11 cellular contexts compared by ENCODE assay signal in the genomic region with DNA sequence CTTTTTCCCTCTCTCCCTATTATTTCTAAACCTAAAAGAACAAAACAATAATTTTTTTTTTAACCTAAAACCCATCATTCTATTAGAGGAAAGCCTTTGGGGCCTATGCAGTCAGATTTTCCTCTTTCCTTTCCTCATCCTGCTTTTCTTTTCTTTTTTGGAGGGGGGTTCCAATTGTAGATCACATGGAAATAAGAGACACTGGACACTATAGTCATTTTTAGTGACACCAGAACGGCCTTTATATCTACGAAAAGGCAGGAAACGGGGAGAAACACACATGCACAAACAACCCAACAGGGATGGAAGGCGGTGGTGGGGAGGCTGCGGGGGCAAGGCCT. TPM values are rescaled to one million over a fixed set of nuclear protein-coding genes. Genes with fewer than 3 reads are reported as not detected.
A peak's percentile ranks its signal among the peaks of the same experiment; 100 is the strongest.
DNase-seq lines count a peak whose midpoint lies in the region; ATAC-seq, FAIRE-seq and TF ChIP-seq lines count a peak whose summit lies in the region.
"Had no signal": no experiment of that assay in that cellular context is flagged by ENCODE, and none has a peak within 500 bp of the region (broad histone marks: within the 10 kb centered on the region; RNA-seq: fewer than 3 reads in every experiment).

No MANE protein-coding gene starts in this region.

- H3K4me3 ChIP-seq in right cardiac atrium (ENCODE audit: low read length) (no peak overlapping the region), fibroblast of lung (replicated peaks in 1 of 4; ENCODE audit: control extremely low read depth in 1 of 4, insufficient read depth in 1 of 4, low read depth in 3 of 4, low read length in 4 of 4) (peak overlapping the region; percentile 8 to 43 (median 36)), prostate gland (no peak overlapping the region), aorta (ENCODE audit: low read length in 2 of 2) (peak overlapping the region in 1 of 2 donors; percentile 31)

- H3K27ac ChIP-seq in right cardiac atrium (ENCODE audit: low read length) (peak overlapping the region; percentile 95), fibroblast of lung (ENCODE audit: insufficient read depth, low read length) (peak overlapping the region; percentile 95), prostate gland (peak overlapping the region; percentile 97 to 100), aorta (ENCODE audit: low read depth in 1 of 2, low read length in 2 of 2) (peak overlapping the region; percentile 99 to 100)

- WGBS in right cardiac atrium, result 49% methylated on average over 5 of the region's 5 CpGs
- WGBS in prostate gland, result 64% methylated on average over 5 of the region's 5 CpGs
- WGBS in aorta, 2 donors, result 4 to 12% methylated on average over 5 of the region's 5 CpGs

- H3K27me3 ChIP-seq in right cardiac atrium (ENCODE audit: control insufficient read depth, insufficient read depth) (no peaks in the 10 kb centered on the region), fibroblast of lung (ENCODE audit: control insufficient read depth, insufficient read depth, low read length) (no peaks in the 10 kb centered on the region), prostate gland (replicated peaks; ENCODE audit: insufficient read depth) (no peaks in the 10 kb centered on the region), aorta (ENCODE audit: control insufficient read depth in 1 of 2, insufficient read depth in 2 of 2, low read length in 1 of 2) (no peaks in the 10 kb centered on the region)

- no peak for FAIRE-seq in RCC 7860 (lab: Jason Lieb, UNC)

- H3K4me1 ChIP-seq in right cardiac atrium (ENCODE audit: control insufficient read depth, insufficient read depth, low read length) (peaks cover 9% of the 10 kb centered on the region), fibroblast of lung (ENCODE audit: control insufficient read depth, extremely low read depth, insufficient read depth, low read length) (peaks cover 43% of the 10 kb centered on the region), prostate gland (replicated peaks) (peaks cover 40% of the 10 kb centered on the region), aorta (ENCODE audit: control insufficient read depth in 1 of 2, insufficient read depth in 2 of 2, low read length in 2 of 2) (peaks cover 0 to 2% of the 10 kb centered on the region in 2 donors)

- ATAC-seq in right cardiac atrium, result no peak
- no peak for ATAC-seq in Right ventricle myocardium inferior
- no peak for ATAC-seq in aorta (ENCODE audit: low FRiP score)
- no peak for ATAC-seq in HG02623 (IDR thresholded peaks at IDR 0.05; ENCODE audit: unreplicated experiment)

- H3K36me3 ChIP-seq in fibroblast of lung (ENCODE audit: control insufficient read depth, insufficient read depth, low read length) (no peaks in the 10 kb centered on the region), prostate gland (no peaks in the 10 kb centered on the region), aorta (ENCODE audit: control insufficient read depth in 1 of 2, insufficient read depth in 2 of 2, low read length in 1 of 2) (no peaks in the 10 kb centered on the region)

- TF ChIP-seq CTCF in fibroblast of lung (conservative IDR thresholded peaks at IDR 0.05 in 1 of 2, IDR thresholded peaks at IDR 0.05 in 1 of 2; ENCODE audit: low read depth in 1 of 2, low read length in 2 of 2) (no peak), prostate gland (IDR thresholded peaks at IDR 0.05) (no peak)

- intact Hi-C loops in right cardiac atrium (cut with DNase I) (loop anchor here (10.0 kb wide), 3 partner anchors 58 to 218 kb away; no protein-coding TSS in a partner anchor), Right ventricle myocardium inferior (cut with DNase I) (no loop called here), prostate gland (cut with DNase I) (loop anchor here (5.0 kb wide), 1 partner anchor 266 kb away; no protein-coding TSS in a partner anchor), aorta (cut with DNase I) (loop anchor here (5.0 kb wide), 3 partner anchors 66 to 206 kb away; no protein-coding TSS in a partner anchor)

- H3K79me2 ChIP-seq in fibroblast of lung (ENCODE audit: control insufficient read depth, insufficient read depth, low read length), result peaks cover 92% of the 10 kb centered on the region

- DNase-seq in right cardiac atrium (no peak), Right ventricle myocardium inferior (ENCODE audit: missing footprints) (no peak), fibroblast of lung (ENCODE audit: low read depth in 2 of 2) (no peak), prostate gland (ENCODE audit: low spot score) (no peak), aorta (no peak), RCC 7860 (ENCODE audit: low spot score) (no peak)
- DNase-seq in stimulated activated CD4-positive, alpha-beta T cell treated with anti-CD3 and anti-CD28 coated beads, Interleukin-4, amount 100 ng/mL, for 24 hours, result no peak
- DNase-seq: DND-41, KBM-7, NCI-H187 treated with DMSO at 0.1 percent for 48 hours had no signal

- H3K9ac ChIP-seq in fibroblast of lung (ENCODE audit: insufficient read depth, low read length), result peak overlapping the region; percentile 66

- H4K20me1 ChIP-seq in fibroblast of lung (ENCODE audit: control insufficient read depth, extremely low read depth, insufficient read depth, low read length), result no peaks in the 10 kb centered on the region

- no peak overlapping the region for H2AFZ ChIP-seq in fibroblast of lung (ENCODE audit: low read length)

- H3K4me2 ChIP-seq in fibroblast of lung (ENCODE audit: extremely low read depth, insufficient read depth, low read length), result peak overlapping the region; percentile 85

- TF ChIP-seq POLR2A in prostate gland (IDR thresholded peaks at IDR 0.05), result no peak

- H3K9me3 ChIP-seq in right cardiac atrium (ENCODE audit: control insufficient read depth, low read length) (no peaks in the 10 kb centered on the region), fibroblast of lung (ENCODE audit: control insufficient read depth, insufficient read depth, low read depth, low read length) (no peaks in the 10 kb centered on the region), prostate gland (no peaks in the 10 kb centered on the region), aorta (ENCODE audit: control insufficient read depth, low read length) (no peaks in the 10 kb centered on the region)

RNA-seq across cellular contexts. Expression of gene ZFHX3, which starts 5.1 kb away (rescaled TPM):
- total RNA-seq in right cardiac atrium (10 to 100 TPM in 2 of 4 donors, 1 to 10 TPM in 2; 9.1 to 18.2 (median 11.0) TPM), Right ventricle myocardium inferior (8.4 TPM), fibroblast of lung (5.4 and 7.3 TPM in 2 replicates), prostate gland (10 to 100 TPM; 51.1 to 53.9 TPM), aorta (10 to 100 TPM; 67.4 to 96.9 TPM)
- polyA plus RNA-seq in right cardiac atrium (4.3 TPM), fibroblast of lung (4.4 and 4.7 TPM in 2 replicates), aorta (1 to 10 TPM; 4.3 to 8.0 TPM)
- 4.3 and 8.5 TPM in 2 replicates for polyA plus RNA-seq in fibroblast of lung (2012)
- polyA minus RNA-seq in fibroblast of lung (ENCODE audit: low replicate concordance), result 21.6 and 25.3 TPM in 2 replicates

Comparison
In these comparisons a context has a peak if more than half of its experiments do, and no peak if none do; other contexts are left out.
1. H3K4me3 ChIP-seq: peak in fibroblast of lung (4 of 4); none in right cardiac atrium (single experiment) and prostate gland (0 of 2).
2. Peak in every context shown above with its lines, with median percentiles within 50 percentile points of each other: H3K27ac ChIP-seq.